8 cellular contexts compared by ENCODE assay signal in the genomic region with DNA sequence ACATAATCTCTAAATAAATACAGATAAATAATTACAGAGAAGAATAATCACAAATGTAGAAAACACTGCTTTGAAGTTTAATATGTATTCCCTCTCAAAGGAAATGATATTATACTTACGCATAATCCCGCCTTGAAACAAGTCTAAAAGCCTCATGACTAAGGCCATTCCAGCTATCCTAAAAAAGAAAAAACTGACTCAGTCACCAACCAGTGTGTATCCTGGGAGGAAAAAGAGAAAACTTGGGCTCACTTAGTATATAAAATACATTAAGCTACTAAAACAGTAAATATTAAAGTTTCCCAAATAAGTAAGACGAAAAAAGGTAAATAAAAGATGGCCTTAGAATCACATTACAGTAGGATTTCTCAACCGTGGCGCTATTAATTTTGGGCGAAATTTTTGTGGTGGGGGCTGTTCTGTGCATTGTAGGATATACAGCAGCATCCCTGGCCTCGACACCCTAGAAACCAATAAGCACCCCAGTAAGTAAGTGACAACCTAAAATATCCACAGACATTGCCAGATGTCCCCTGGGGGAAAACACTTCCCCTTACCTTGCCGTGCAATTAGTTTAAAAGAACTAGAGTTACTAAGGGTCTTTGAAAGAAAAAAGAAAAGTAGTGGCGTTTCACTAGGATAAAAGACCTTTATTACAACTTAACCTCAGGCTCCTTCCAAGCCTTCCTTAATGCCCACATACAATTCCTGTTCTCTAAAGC. TPM values are rescaled to one million over a fixed set of nuclear protein-coding genes. Genes with fewer than 3 reads are reported as not detected.
DNase-seq lines count a peak whose midpoint lies in the region; ATAC-seq and TF ChIP-seq lines count a peak whose summit lies in the region.

No MANE protein-coding gene starts in this region.

- H3K27ac ChIP-seq in right lobe of liver (peak overlapping the region; percentile 99 to 100 (median 99)), urinary bladder (ENCODE audit: low read depth) (no peak overlapping the region)

- H3K4me1 ChIP-seq in right lobe of liver (peaks cover 0 to 42% (median 13%) of the 10 kb centered on the region in 4 donors), urinary bladder (ENCODE audit: insufficient read depth) (no peaks in the 10 kb centered on the region)

- H3K27me3 Mint-ChIP-seq in activated naive CD4-positive, alpha-beta T cell treated with anti-CD3 and anti-CD28 coated beads, Interleukin-2, amount 50 U/mL, for 24 hours = no peaks in the 10 kb centered on the region

- H3K36me3 ChIP-seq in right lobe of liver (peaks cover 10 to 43% (median 34%) of the 10 kb centered on the region in 4 donors), urinary bladder (ENCODE audit: insufficient read depth) (peaks cover 2% of the 10 kb centered on the region)

- no peaks in the 10 kb centered on the region for H3K9me3 Mint-ChIP-seq in activated naive CD4-positive, alpha-beta T cell treated with anti-CD3 and anti-CD28 coated beads, Interleukin-2, amount 50 U/mL, for 24 hours

- no peak for TF ChIP-seq POLR2A in right lobe of liver (IDR thresholded peaks at IDR 0.05)

- H3K4me3 ChIP-seq in astrocyte of the cerebellum (ENCODE audit: low read depth, low read length) (peak overlapping the region; percentile 87), right lobe of liver (peak overlapping the region; percentile 77 to 97 (median 94)), urinary bladder (ENCODE audit: low read depth, low read length) (peak overlapping the region; percentile 79)

- WGBS in right lobe of liver (ENCODE audit: insufficient coverage, low coverage, low lambda C conversion rate, missing lambda C conversion rate) = 29% methylated on average over 9 of the region's 9 CpGs
- 41% methylated on average over 9 of the region's 9 CpGs for WGBS in urinary bladder

- ATAC-seq in right lobe of liver = no peak
- no peak for ATAC-seq in GM18519 (IDR thresholded peaks at IDR 0.05; ENCODE audit: low FRiP score, unreplicated experiment)
- no peak for ATAC-seq in GM18867 (IDR thresholded peaks at IDR 0.05; ENCODE audit: unreplicated experiment)
- ATAC-seq in GM18520 (IDR thresholded peaks at IDR 0.05; ENCODE audit: unreplicated experiment) = no peak

- no peak for TF ChIP-seq CTCF in astrocyte of the cerebellum (IDR thresholded peaks at IDR 0.05; ENCODE audit: low read depth, low read length, missing control alignments)
- TF ChIP-seq CTCF in right lobe of liver (IDR thresholded peaks at IDR 0.05) = no peak

- H3K27ac Mint-ChIP-seq in activated naive CD4-positive, alpha-beta T cell treated with anti-CD3 and anti-CD28 coated beads, Interleukin-2, amount 50 U/mL, for 24 hours = peak overlapping the region; percentile 100

- peak overlapping the region; percentile 97 for H3K4me3 Mint-ChIP-seq in activated naive CD4-positive, alpha-beta T cell treated with anti-CD3 and anti-CD28 coated beads, Interleukin-2, amount 50 U/mL, for 24 hours

- no peaks in the 10 kb centered on the region for H3K9me3 ChIP-seq in right lobe of liver

- in situ Hi-C loops in astrocyte of the cerebellum (cut with HindIII; ENCODE audit: low sequenced_read_pairs) = no loop called here

- H3K4me1 Mint-ChIP-seq in activated naive CD4-positive, alpha-beta T cell treated with anti-CD3 and anti-CD28 coated beads, Interleukin-2, amount 50 U/mL, for 24 hours = peaks cover 42% of the 10 kb centered on the region

- H3K36me3 Mint-ChIP-seq in activated naive CD4-positive, alpha-beta T cell treated with anti-CD3 and anti-CD28 coated beads, Interleukin-2, amount 50 U/mL, for 24 hours = peaks cover 18% of the 10 kb centered on the region

- DNase-seq in activated naive CD4-positive, alpha-beta T cell treated with Interleukin-2 at 50 U/mL for 16 hours = no peak
- no peak for DNase-seq in astrocyte of the cerebellum (ENCODE audit: low read depth)
- no peak for DNase-seq in right lobe of liver

- H3K27me3 ChIP-seq in right lobe of liver = no peaks in the 10 kb centered on the region

- intact Hi-C loops in right lobe of liver (cut with DNase I) = no loop called here

RNA-seq across cellular contexts. Expression of a gene that starts 1.1 kb away (rescaled TPM):
- total RNA-seq in right lobe of liver (100 to 1,000 TPM; 198 to 459 (median 229) TPM), urinary bladder (159 TPM)
- 126 TPM for polyA plus RNA-seq in urinary bladder

RNA-seq across cellular contexts. Expression of a gene that starts 31.1 kb away (rescaled TPM):
- total RNA-seq in right lobe of liver (10 to 100 TPM; 29.5 to 52.1 (median 39.4) TPM), urinary bladder (66.3 TPM)
- 62.0 TPM for polyA plus RNA-seq in urinary bladder
